Comparison of ENCODE assay signal across 12 cellular contexts in genomic region chr12:79997115-79997805, GRCh38.
DNase-seq lines count a peak whose midpoint lies in the region; ATAC-seq and TF ChIP-seq lines count a peak whose summit lies in the region.
"Had no signal": no experiment of that assay in that cellular context is flagged by ENCODE, and none has a peak within 500 bp of the region (broad histone marks: within the 10 kb centered on the region; RNA-seq: fewer than 3 reads in every experiment).

No MANE protein-coding gene starts in this region.

- no peaks in the 10 kb centered on the region for H3K9me3 Mint-ChIP-seq in CD8-positive, alpha-beta T cell
- H3K9me3 Mint-ChIP-seq: activated CD4-positive, alpha-beta T cell treated with anti-CD3 and anti-CD28 coated beads, Interleukin-2, amount 10 ng/mL, durations not matched to agents 24 days and 14 days; central memory CD8-positive, alpha-beta T cell had no signal

- no peak overlapping the region for H3K4me3 Mint-ChIP-seq in CD8-positive, alpha-beta T cell
- H3K4me3 Mint-ChIP-seq: activated CD4-positive, alpha-beta T cell treated with anti-CD3 and anti-CD28 coated beads, Interleukin-2, amount 10 ng/mL, durations not matched to agents 24 days and 14 days; central memory CD8-positive, alpha-beta T cell had no signal

- no peaks in the 10 kb centered on the region for H3K36me3 ChIP-seq in left ventricle myocardium inferior
- no peaks in the 10 kb centered on the region for H3K36me3 ChIP-seq in CD8-positive, alpha-beta T cell (ENCODE audit: insufficient read depth, low read length)

- DNase-seq in AG10803 (ENCODE audit: low read depth): peak; percentile 61
- DNase-seq in NOMO-1 treated with dmso at 0.1 percent for 144 hours (lab: John Stamatoyannopoulos, UW; ENCODE audit: unreplicated experiment): peak; percentile 68
- no peak for DNase-seq in left ventricle myocardium superior
- DNase-seq in amygdala (lab: John Stamatoyannopoulos, UW): no peak
- no peak for DNase-seq in left ventricle myocardium inferior
- no peak for DNase-seq in CD8-positive, alpha-beta T cell
- DNase-seq: activated CD4-positive, alpha-beta T cell treated with anti-CD3 and anti-CD28 coated beads, Interleukin-2, amount 10 ng/mL, durations not matched to agents 24 days and 14 days; kidney glomerular epithelial cell; NCI-H2227 treated with DMSO at 0.1 percent for 48 hours had no signal

- no peaks in the 10 kb centered on the region for H3K4me1 ChIP-seq in left ventricle myocardium inferior
- no peaks in the 10 kb centered on the region for H3K4me1 ChIP-seq in CD8-positive, alpha-beta T cell (ENCODE audit: insufficient read depth, low read length)

- H3K9me3 ChIP-seq in left ventricle myocardium inferior (replicated peaks): no peaks in the 10 kb centered on the region
- no peaks in the 10 kb centered on the region for H3K9me3 ChIP-seq in CD8-positive, alpha-beta T cell (ENCODE audit: low read length)

- H3K4me3 ChIP-seq in AG10803 (ENCODE audit: low read length) (no peak overlapping the region), left ventricle myocardium inferior (no peak overlapping the region)
- no peak overlapping the region for H3K4me3 ChIP-seq in CD8-positive, alpha-beta T cell (ENCODE audit: low read depth, low read length)

- intact Hi-C loops in left ventricle myocardium superior (cut with micrococcal nuclease) (no loop called here), left ventricle myocardium inferior (cut with micrococcal nuclease) (no loop called here)
- intact Hi-C loops in CD8-positive, alpha-beta T cell (cut with DNase I, micrococcal nuclease): no loop called here

- H3K4me1 Mint-ChIP-seq in CD8-positive, alpha-beta T cell (ENCODE audit: low read depth): no peaks in the 10 kb centered on the region
- H3K4me1 Mint-ChIP-seq: activated CD4-positive, alpha-beta T cell treated with anti-CD3 and anti-CD28 coated beads, Interleukin-2, amount 10 ng/mL, durations not matched to agents 24 days and 14 days; central memory CD8-positive, alpha-beta T cell had no signal

- CTCF ChIA-PET in CD8-positive, alpha-beta T cell (lab: Charles Lee): no interaction called here

- peaks cover 2% of the 10 kb centered on the region for H3K27me3 Mint-ChIP-seq in CD8-positive, alpha-beta T cell (ENCODE audit: low read depth)

- H3K27ac Mint-ChIP-seq in CD8-positive, alpha-beta T cell: no peak overlapping the region
- H3K27ac Mint-ChIP-seq: activated CD4-positive, alpha-beta T cell treated with anti-CD3 and anti-CD28 coated beads, Interleukin-2, amount 10 ng/mL, durations not matched to agents 24 days and 14 days had no signal

- POLR2A ChIA-PET in CD8-positive, alpha-beta T cell (lab: Charles Lee): no interaction called here

- H3K27me3 ChIP-seq in left ventricle myocardium inferior (ENCODE audit: low read depth): no peaks in the 10 kb centered on the region
- H3K27me3 ChIP-seq in CD8-positive, alpha-beta T cell (ENCODE audit: insufficient read depth, low read length): no peaks in the 10 kb centered on the region

- TF ChIP-seq CTCF in AG10803 (conservative IDR thresholded peaks at IDR 0.05; ENCODE audit: low read length): no peak
- no peak for TF ChIP-seq CTCF in left ventricle myocardium inferior (IDR thresholded peaks at IDR 0.05; ENCODE audit: borderline replicate concordance)
- no peak for TF ChIP-seq CTCF in CD8-positive, alpha-beta T cell (IDR thresholded peaks at IDR 0.05)

- ATAC-seq in GM19351 (IDR thresholded peaks at IDR 0.05; ENCODE audit: unreplicated experiment) (peak; percentile 100), HG02981 (IDR thresholded peaks at IDR 0.05; ENCODE audit: unreplicated experiment) (peak; percentile 100), left ventricle myocardium superior (no peak)
- ATAC-seq in CD8-positive, alpha-beta T cell: no peak

- no peaks in the 10 kb centered on the region for H3K36me3 Mint-ChIP-seq in CD8-positive, alpha-beta T cell

- no peak overlapping the region for H3K27ac ChIP-seq in left ventricle myocardium inferior (replicated peaks)
- no peak overlapping the region for H3K27ac ChIP-seq in CD8-positive, alpha-beta T cell (ENCODE audit: low read depth, low read length)

Comparison
In these comparisons a context has a peak if more than half of its experiments do, and no peak if none do; other contexts are left out.
1. DNase-seq: peak in AG10803 (single experiment) and NOMO-1 treated with dmso at 0.1 percent for 144 hours (single experiment); none in left ventricle myocardium superior (single experiment), amygdala (0 of 56), left ventricle myocardium inferior (single experiment) and CD8-positive, alpha-beta T cell (0 of 7).
2. ATAC-seq: peak in GM19351 (single experiment) and HG02981 (single experiment); none in left ventricle myocardium superior (single experiment) and CD8-positive, alpha-beta T cell (single experiment).